In genomic region chr4:8194306-8195242, GRCh38 we compare ENCODE assay signal across 30 cellular contexts. TPM values are rescaled to one million over a fixed set of nuclear protein-coding genes. Genes with fewer than 3 reads are reported as not detected.
DNase-seq lines count a peak whose midpoint lies in the region; ATAC-seq, FAIRE-seq and TF ChIP-seq lines count a peak whose summit lies in the region.
"Had no signal": no experiment of that assay in that cellular context is flagged by ENCODE, and none has a peak within 500 bp of the region (broad histone marks: within the 10 kb centered on the region; RNA-seq: fewer than 3 reads in every experiment).

No MANE protein-coding gene starts in this region.

- H3K27me3 ChIP-seq in WERI-Rb-1 (ENCODE audit: insufficient read depth, low read depth, severe bottlenecking) (no peaks in the 10 kb centered on the region), thyroid gland (no peaks in the 10 kb centered on the region)
- H3K27me3 ChIP-seq: adrenal gland, brain microvascular endothelial cell, spleen, stomach had no signal

- H3K36me3 ChIP-seq in WERI-Rb-1 (no peaks in the 10 kb centered on the region), thyroid gland (no peaks in the 10 kb centered on the region)
- H3K36me3 ChIP-seq: adrenal gland, brain microvascular endothelial cell, spleen, stomach, tibial artery had no signal

- 52 to 62% methylated on average over 13 to 17 of the region's 19 CpGs for WGBS in thyroid gland, 2 donors

- peak; percentile 30 for FAIRE-seq in GM12892 (lab: Jason Lieb, UNC)

- H3K4me3 ChIP-seq in WERI-Rb-1 (ENCODE audit: low read depth, low read length) = no peak overlapping the region
- no peak overlapping the region for H3K4me3 ChIP-seq in thyroid gland (replicated peaks in 1 of 3)
- H3K4me3 ChIP-seq: adrenal gland, GM23248, spleen, stomach, tibial artery had no signal

- H3K36me3 Mint-ChIP-seq in memory B cell = no peaks in the 10 kb centered on the region
- H3K36me3 Mint-ChIP-seq: activated CD4-positive, alpha-beta memory T cell treated with anti-CD3 and anti-CD28 coated beads for 36 hours; activated naive CD4-positive, alpha-beta T cell treated with anti-CD3 and anti-CD28 coated beads, Interleukin-2, amount 10 ng/mL, durations not matched to agents 7 days and 5 days had no signal

- H3K4me3 Mint-ChIP-seq in memory B cell = no peak overlapping the region
- H3K4me3 Mint-ChIP-seq: activated CD4-positive, alpha-beta memory T cell treated with anti-CD3 and anti-CD28 coated beads for 36 hours; activated naive CD4-positive, alpha-beta T cell treated with anti-CD3 and anti-CD28 coated beads, Interleukin-2, amount 10 ng/mL, durations not matched to agents 7 days and 5 days; activated T-helper 1 cell treated with anti-CD3 and anti-CD28 coated beads, Interleukin-12 subunit alpha, Interleukin-12 subunit beta, Interleukin-2, Interleukin-4 antibody, amounts not matched to agents 30 ng/mL and 10 ng/mL and 1 ng/mL, durations not matched to agents 14 hours and 24 hours and 36 hours; CD14-positive monocyte; neural crest cell had no signal

- TF ChIP-seq CTCF in WERI-Rb-1 (IDR thresholded peaks at IDR 0.05; ENCODE audit: low read depth, low read length) = no peak
- TF ChIP-seq CTCF in thyroid gland (IDR thresholded peaks at IDR 0.05) = no peak

- H3K27me3 Mint-ChIP-seq in memory B cell = peaks cover 2% of the 10 kb centered on the region
- H3K27me3 Mint-ChIP-seq: activated CD4-positive, alpha-beta memory T cell treated with anti-CD3 and anti-CD28 coated beads for 36 hours had no signal

- peaks cover 34% of the 10 kb centered on the region for H3K4me1 Mint-ChIP-seq in memory B cell

- no peaks in the 10 kb centered on the region for H3K9me3 Mint-ChIP-seq in memory B cell
- H3K9me3 Mint-ChIP-seq: activated CD4-positive, alpha-beta memory T cell treated with anti-CD3 and anti-CD28 coated beads for 36 hours; activated naive CD4-positive, alpha-beta T cell treated with anti-CD3 and anti-CD28 coated beads, Interleukin-2, amount 10 ng/mL, durations not matched to agents 7 days and 5 days; activated T-helper 1 cell treated with anti-CD3 and anti-CD28 coated beads, Interleukin-12 subunit alpha, Interleukin-12 subunit beta, Interleukin-2, Interleukin-4 antibody, amounts not matched to agents 30 ng/mL and 10 ng/mL and 1 ng/mL, durations not matched to agents 14 hours and 24 hours and 36 hours; neural crest cell had no signal

- no peaks in the 10 kb centered on the region for H3K9me3 ChIP-seq in WERI-Rb-1 (ENCODE audit: severe bottlenecking)
- H3K9me3 ChIP-seq in thyroid gland = no peaks in the 10 kb centered on the region
- H3K9me3 ChIP-seq: adrenal gland, spleen, stomach, tibial artery had no signal

- intact Hi-C loops in thyroid gland (cut with DNase I) = no loop called here

- H3K4me1 ChIP-seq in thyroid gland = peaks cover 20 to 45% of the 10 kb centered on the region in 2 donors

- peak overlapping the region; percentile 39 for H3K27ac ChIP-seq in WERI-Rb-1
- H3K27ac ChIP-seq in thyroid gland = peak overlapping the region in 1 of 3 donors; percentile 36
- H3K27ac ChIP-seq: adrenal gland, brain microvascular endothelial cell, GM23248, tibial artery had no signal

- no peak for TF ChIP-seq POLR2A in GM12892 (IDR thresholded peaks at IDR 0.05; ENCODE audit: low read depth, low read length)
- TF ChIP-seq POLR2A in thyroid gland (IDR thresholded peaks at IDR 0.05) = no peak

- H3K27ac Mint-ChIP-seq in memory B cell = peak overlapping the region; percentile 38
- H3K27ac Mint-ChIP-seq: activated CD4-positive, alpha-beta memory T cell treated with anti-CD3 and anti-CD28 coated beads for 36 hours; activated naive CD4-positive, alpha-beta T cell treated with anti-CD3 and anti-CD28 coated beads, Interleukin-2, amount 10 ng/mL, durations not matched to agents 7 days and 5 days; activated T-helper 1 cell treated with anti-CD3 and anti-CD28 coated beads, Interleukin-12 subunit alpha, Interleukin-12 subunit beta, Interleukin-2, Interleukin-4 antibody, amounts not matched to agents 30 ng/mL and 10 ng/mL and 1 ng/mL, durations not matched to agents 14 hours and 24 hours and 36 hours had no signal

- ATAC-seq in memory B cell (ENCODE audit: low read depth) (no peak), GM21619 (IDR thresholded peaks at IDR 0.05; ENCODE audit: unreplicated experiment) (no peak), GM21390 (IDR thresholded peaks at IDR 0.05; ENCODE audit: unreplicated experiment) (no peak)
- ATAC-seq: activated CD4-positive, CD25-positive, alpha-beta regulatory T cell treated with anti-CD3 and anti-CD28 coated beads, Interleukin-2, amount 50 U/mL, for 24 hours; right cardiac atrium had no signal

- no peak for DNase-seq in GM12892 (ENCODE audit: insufficient read length)
- no peak for DNase-seq in WERI-Rb-1
- no peak for DNase-seq in memory B cell (ENCODE audit: low spot score in 2 of 2)
- peak; percentile 48 to 52 for DNase-seq in thyroid gland
- DNase-seq in activated gamma-delta T cell (lab: John Stamatoyannopoulos, UW) = no peak
- DNase-seq: activated CD4-positive, alpha-beta memory T cell treated with anti-CD3 and anti-CD28 coated beads for 36 hours; activated naive CD4-positive, alpha-beta T cell treated with anti-CD3 and anti-CD28 coated beads, Interleukin-2, amount 10 ng/mL, durations not matched to agents 7 days and 5 days; adrenal gland; brain microvascular endothelial cell; Calu3; DMS79; GDM1; GM23248; hypothalamus; IMR-90; NCI-H1436 treated with DMSO at 0.1 percent for 48 hours; NCI-H2107; NCI-H446; NCI-H774; spleen; stimulated activated CD4-positive, alpha-beta T cell treated with anti-CD3 and anti-CD28 coated beads, Interleukin-2, amount 100 ng/mL, for 24 hours; stomach; tibial artery had no signal

RNA-seq across cellular contexts. Expression of gene SH3TC1, which starts 4.5 kb away (rescaled TPM):
- 12.2 TPM for polyA plus RNA-seq in GM12892 (2012; ENCODE audit: missing spikeins)
- 10 to 100 TPM; 13.5 to 29.5 (median 16.4) TPM for total RNA-seq in thyroid gland

RNA-seq across cellular contexts. Expression of gene ABLIM2, which starts 36.0 kb away (rescaled TPM):
- polyA plus RNA-seq in GM12892 (2012; ENCODE audit: missing spikeins) = 0.13 TPM
- 10 to 100 TPM in 2 of 4 donors, 1 to 10 TPM in 2; 9.2 to 24.0 (median 12.3) TPM for total RNA-seq in thyroid gland
- total RNA-seq: GM23248 had no signal
- polyA plus RNA-seq: CD14-positive monocyte, GM23248 had no signal

Comparison
In these comparisons a context has a peak if more than half of its experiments do, and no peak if none do; other contexts are left out.
1. DNase-seq: peak in thyroid gland (2 of 2); none in GM12892 (single experiment), WERI-Rb-1 (single experiment), memory B cell (0 of 2) and activated gamma-delta T cell (single experiment).